In the genomic region with DNA sequence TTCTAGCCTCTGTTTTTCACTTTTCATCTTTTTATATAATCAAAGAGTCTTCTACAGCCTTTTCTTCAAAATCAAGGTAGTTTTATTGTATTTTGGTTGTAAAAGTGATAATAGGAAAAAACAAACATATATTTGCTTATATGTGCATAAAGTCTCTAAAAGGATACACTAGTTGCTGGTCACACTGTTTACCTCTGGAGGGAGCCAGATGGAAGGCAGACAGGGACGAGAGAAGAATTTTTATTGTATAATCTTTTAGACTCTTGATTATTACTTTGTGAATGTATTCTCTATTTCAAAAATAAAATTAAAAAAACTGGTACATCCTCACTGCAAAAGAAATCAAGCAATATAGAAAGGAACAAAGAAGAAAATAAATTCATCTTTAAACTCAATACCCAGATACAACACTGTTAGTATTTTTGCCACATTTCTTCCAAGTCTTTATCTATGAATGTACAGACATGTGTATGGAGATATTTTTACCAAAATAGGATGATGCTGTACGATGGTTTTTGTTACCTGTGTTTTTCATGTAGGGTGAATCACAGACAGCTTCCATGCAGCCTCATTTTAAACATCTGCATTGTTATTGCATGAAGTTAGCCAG, we compare ENCODE assay signal across 8 cellular contexts. TPM values are rescaled to one million over a fixed set of nuclear protein-coding genes. Genes with fewer than 3 reads are reported as not detected.
DNase-seq lines count a peak whose midpoint lies in the region; ATAC-seq and TF ChIP-seq lines count a peak whose summit lies in the region.

No MANE protein-coding gene starts in this region.

- intact Hi-C loops in PC-3 (cut with micrococcal nuclease) = loop anchor here (1.0 to 10.0 kb wide), 3 partner anchors 31 to 345 kb away; a partner anchor contains a TSS

- H3K4me1 ChIP-seq in PC-3 (ENCODE audit: insufficient read depth, low read length) = no peaks in the 10 kb centered on the region

- CTCF ChIA-PET in PC-3 (lab: Charles Lee) = no interaction called here

- peak; percentile 53 for DNase-seq in COLO829 (ENCODE audit: low spot score)
- DNase-seq in PC-3 = peak; percentile 55
- DNase-seq in cerebellar cortex (ENCODE audit: low spot score) = peak; percentile 33
- DNase-seq in medulla oblongata (ENCODE audit: extremely low spot score) = peak; percentile 66
- DNase-seq in T-helper 9 cell = no peak

- no peaks in the 10 kb centered on the region for H3F3A ChIP-seq in PC-3 (ENCODE audit: low read length, unreplicated experiment)

- peak; percentile 77 for TF ChIP-seq CTCF in PC-3 (conservative IDR thresholded peaks at IDR 0.05; ENCODE audit: low read depth, low read length)

- H3K27me3 ChIP-seq in PC-3 (ENCODE audit: low read length) = no peaks in the 10 kb centered on the region

- no peaks in the 10 kb centered on the region for H4K20me1 ChIP-seq in PC-3 (ENCODE audit: low read length)

- peak; percentile 47 for ATAC-seq in GM21786 (IDR thresholded peaks at IDR 0.05; ENCODE audit: unreplicated experiment)
- peak; percentile 64 for ATAC-seq in PC-3
- ATAC-seq in GM18907 (IDR thresholded peaks at IDR 0.05; ENCODE audit: unreplicated experiment) = no peak
- ATAC-seq in GM21423 (IDR thresholded peaks at IDR 0.05; ENCODE audit: unreplicated experiment) = no peak

- H3K4me3 ChIP-seq in PC-3 (ENCODE audit: low read length) = no peak overlapping the region

- POLR2A ChIA-PET in PC-3 (lab: Charles Lee; ENCODE audit: unreplicated experiment) = no interaction called here

- no peak overlapping the region for H3K4me2 ChIP-seq in PC-3 (ENCODE audit: low read length)

- no peak overlapping the region for H2AFZ ChIP-seq in PC-3 (ENCODE audit: low read length)

- no peak overlapping the region for H3K27ac ChIP-seq in PC-3 (ENCODE audit: low read length)

- no peaks in the 10 kb centered on the region for H3K36me3 ChIP-seq in PC-3 (ENCODE audit: low read depth, low read length)

- no peaks in the 10 kb centered on the region for H3K9me2 ChIP-seq in PC-3 (replicated peaks; ENCODE audit: low read length)

- no TSS peak for BruUV-seq in PC-3 (replicated peaks; lab: Mats Ljungman, UMichigan)

- no peaks in the 10 kb centered on the region for H3K9me3 ChIP-seq in PC-3 (ENCODE audit: low read length)

- no peak overlapping the region for H3K9ac ChIP-seq in PC-3 (ENCODE audit: low read length)

- no peaks in the 10 kb centered on the region for H3K79me2 ChIP-seq in PC-3 (ENCODE audit: low read length)

RNA-seq across cellular contexts. Expression of a gene that starts 6.1 kb away (rescaled TPM):
- total RNA-seq in PC-3 (2014; rRNA removed) = not detected in 2 replicates

RNA-seq across cellular contexts. Expression of a gene that starts 30.8 kb away (rescaled TPM):
- total RNA-seq in PC-3 (2014; rRNA removed) = 1.7 TPM in 2 replicates

RNA-seq across cellular contexts. Expression of a gene that starts 33.9 kb away (rescaled TPM):
- 27.4 and 32.1 TPM in 2 replicates for total RNA-seq in PC-3 (2014; rRNA removed)

RNA-seq across cellular contexts. Expression of a gene that starts 33.9 kb away (rescaled TPM):
- 32.4 and 34.7 TPM in 2 replicates for total RNA-seq in PC-3 (2014; rRNA removed)

RNA-seq across cellular contexts. Expression of a gene that starts 40.0 kb away (rescaled TPM):
- total RNA-seq in PC-3 (2014; rRNA removed) = 22.6 and 23.7 TPM in 2 replicates

Comparison
In these comparisons a context has a peak if more than half of its experiments do, and no peak if none do; other contexts are left out.
1. ATAC-seq: peak in GM21786 (single experiment) and PC-3 (single experiment); none in GM18907 (single experiment) and GM21423 (single experiment).